ENCODE assay signal across 8 cellular contexts in the genomic region with DNA sequence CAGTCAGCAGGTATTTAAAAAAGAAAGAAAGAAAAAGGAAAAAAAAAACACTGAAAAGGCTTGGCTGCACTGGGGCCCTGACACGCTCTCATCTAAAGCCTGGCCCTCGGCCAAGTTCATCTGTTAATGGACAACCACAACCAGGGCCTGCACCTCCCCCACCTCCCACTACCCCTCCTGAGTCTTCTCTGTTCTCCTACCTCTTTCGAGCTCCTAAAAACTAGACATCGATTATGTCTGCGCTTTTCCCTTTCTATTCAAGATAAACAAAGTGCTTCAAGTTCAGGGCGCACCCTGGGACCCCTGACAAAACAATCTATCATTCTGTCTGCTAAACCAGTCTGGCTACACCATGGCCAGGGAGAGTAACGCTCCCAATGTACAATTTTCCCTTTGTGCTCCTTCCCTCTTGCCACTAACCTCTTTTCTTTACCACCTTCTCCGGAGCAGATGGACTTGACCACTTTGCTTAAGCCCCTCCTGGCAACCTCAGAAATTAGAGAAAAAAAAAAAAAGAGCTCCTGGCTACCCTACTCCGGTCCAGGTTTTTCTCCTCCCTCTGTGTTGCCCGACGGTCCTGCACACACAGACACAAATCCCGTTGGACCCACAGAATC. TPM values are rescaled to one million over a fixed set of nuclear protein-coding genes. Genes with fewer than 3 reads are reported as not detected.
DNase-seq lines count a peak whose midpoint lies in the region; ATAC-seq and TF ChIP-seq lines count a peak whose summit lies in the region.

No MANE protein-coding gene starts in this region.

- H3K27ac Mint-ChIP-seq in activated CD4-positive, alpha-beta T cell treated with anti-CD3 and anti-CD28 coated beads, Interleukin-2, amount 10 ng/mL, durations not matched to agents 24 days and 14 days, result no peak overlapping the region
- H3K27ac Mint-ChIP-seq in stimulated activated naive CD8-positive, alpha-beta T cell treated with anti-CD3 and anti-CD28 coated beads, Interleukin-15, amount 100 ng/mL, for 72 hours, result peak overlapping the region in 1 of 2 donors; percentile 59

- peak; percentile 93 for DNase-seq in NCI-H2227 (lab: John Stamatoyannopoulos, UW; ENCODE audit: unreplicated experiment)
- DNase-seq in choroid plexus epithelial cell (ENCODE audit: low read depth), result peak; percentile 53
- DNase-seq in retina, result peak; percentile 78
- DNase-seq in activated CD4-positive, alpha-beta T cell treated with anti-CD3 and anti-CD28 coated beads, Interleukin-2, amount 10 ng/mL, durations not matched to agents 24 days and 14 days, result no peak
- DNase-seq in stimulated activated naive CD8-positive, alpha-beta T cell treated with anti-CD3 and anti-CD28 coated beads, Interleukin-15, amount 100 ng/mL, for 72 hours, result no peak

- peaks cover 47% of the 10 kb centered on the region for H3K27me3 Mint-ChIP-seq in activated CD4-positive, alpha-beta T cell treated with anti-CD3 and anti-CD28 coated beads, Interleukin-2, amount 10 ng/mL, durations not matched to agents 24 days and 14 days
- peaks cover 83% of the 10 kb centered on the region for H3K27me3 Mint-ChIP-seq in stimulated activated naive CD8-positive, alpha-beta T cell treated with anti-CD3 and anti-CD28 coated beads, Interleukin-15, amount 100 ng/mL, for 72 hours

- intact Hi-C loops in activated CD4-positive, alpha-beta T cell treated with anti-CD3 and anti-CD28 coated beads, Interleukin-2, amount 10 ng/mL, durations not matched to agents 24 days and 14 days (cut with micrococcal nuclease), result no loop called here

- TF ChIP-seq CTCF in choroid plexus epithelial cell (conservative IDR thresholded peaks at IDR 0.05; ENCODE audit: low read depth, low read length), result no peak

- no peaks in the 10 kb centered on the region for H3K36me3 Mint-ChIP-seq in activated CD4-positive, alpha-beta T cell treated with anti-CD3 and anti-CD28 coated beads, Interleukin-2, amount 10 ng/mL, durations not matched to agents 24 days and 14 days (ENCODE audit: low read depth)

- peak; percentile 76 for ATAC-seq in GM18907 (IDR thresholded peaks at IDR 0.05; ENCODE audit: unreplicated experiment)
- ATAC-seq in HG03066 (IDR thresholded peaks at IDR 0.05; ENCODE audit: low read depth, unreplicated experiment), result peak; percentile 67
- no peak for ATAC-seq in GM18520 (IDR thresholded peaks at IDR 0.05; ENCODE audit: unreplicated experiment)
- no peak for ATAC-seq in stimulated activated naive CD8-positive, alpha-beta T cell treated with anti-CD3 and anti-CD28 coated beads, Interleukin-15, amount 100 ng/mL, for 72 hours

- no peaks in the 10 kb centered on the region for H3K4me1 Mint-ChIP-seq in activated CD4-positive, alpha-beta T cell treated with anti-CD3 and anti-CD28 coated beads, Interleukin-2, amount 10 ng/mL, durations not matched to agents 24 days and 14 days
- H3K4me1 Mint-ChIP-seq in stimulated activated naive CD8-positive, alpha-beta T cell treated with anti-CD3 and anti-CD28 coated beads, Interleukin-15, amount 100 ng/mL, for 72 hours, result peaks cover 18% of the 10 kb centered on the region

- no peak overlapping the region for H3K4me3 Mint-ChIP-seq in activated CD4-positive, alpha-beta T cell treated with anti-CD3 and anti-CD28 coated beads, Interleukin-2, amount 10 ng/mL, durations not matched to agents 24 days and 14 days
- H3K4me3 Mint-ChIP-seq in stimulated activated naive CD8-positive, alpha-beta T cell treated with anti-CD3 and anti-CD28 coated beads, Interleukin-15, amount 100 ng/mL, for 72 hours, result no peak overlapping the region

- H3K9me3 Mint-ChIP-seq in activated CD4-positive, alpha-beta T cell treated with anti-CD3 and anti-CD28 coated beads, Interleukin-2, amount 10 ng/mL, durations not matched to agents 24 days and 14 days, result no peaks in the 10 kb centered on the region
- no peaks in the 10 kb centered on the region for H3K9me3 Mint-ChIP-seq in stimulated activated naive CD8-positive, alpha-beta T cell treated with anti-CD3 and anti-CD28 coated beads, Interleukin-15, amount 100 ng/mL, for 72 hours

- no peak overlapping the region for H3K4me3 ChIP-seq in choroid plexus epithelial cell (ENCODE audit: low read depth, low read length)

RNA-seq across cellular contexts. Expression of gene BCL11A, which starts 22.7 kb away (rescaled TPM):
- not detected in 2 replicates for total RNA-seq in activated CD4-positive, alpha-beta T cell treated with anti-CD3 and anti-CD28 coated beads, Interleukin-2, amount 10 ng/mL, durations not matched to agents 24 days and 14 days

Comparison
In these comparisons a context has a peak if more than half of its experiments do, and no peak if none do; other contexts are left out.
1. ATAC-seq: peak in GM18907 (single experiment) and HG03066 (single experiment); none in GM18520 (single experiment) and stimulated activated naive CD8-positive, alpha-beta T cell treated with anti-CD3 and anti-CD28 coated beads, Interleukin-15, amount 100 ng/mL, for 72 hours (single experiment).
2. DNase-seq: peak in NCI-H2227 (single experiment), choroid plexus epithelial cell (single experiment) and retina (single experiment); none in activated CD4-positive, alpha-beta T cell treated with anti-CD3 and anti-CD28 coated beads, Interleukin-2, amount 10 ng/mL, durations not matched to agents 24 days and 14 days (single experiment) and stimulated activated naive CD8-positive, alpha-beta T cell treated with anti-CD3 and anti-CD28 coated beads, Interleukin-15, amount 100 ng/mL, for 72 hours (0 of 2).